Comparison of ENCODE assay signal across 8 cellular contexts in genomic region chr14:76924363-76925151, GRCh38.
A peak's percentile ranks its signal among the peaks of the same experiment; 100 is the strongest.
DNase-seq lines count a peak whose midpoint lies in the region; ATAC-seq and TF ChIP-seq lines count a peak whose summit lies in the region.

No MANE protein-coding gene starts in this region.

- TF ChIP-seq POLR2A in vagina (IDR thresholded peaks at IDR 0.05): no peak

- peak; percentile 48 for DNase-seq in activated CD8-positive, alpha-beta memory T cell treated with anti-CD3 and anti-CD28 coated beads, Interleukin-2, amount 10 ng/mL, durations not matched to agents 7 days and 5 days
- no peak for DNase-seq in activated CD8-positive, alpha-beta memory T cell treated with anti-CD3 and anti-CD28 coated beads for 24 hours
- DNase-seq in Panc1 (ENCODE audit: low read depth, low spot score) (no peak), endodermal cell (peak; percentile 93), DMS114 treated with DMSO at 0.1 percent for 48 hours (lab: John Stamatoyannopoulos, UW; ENCODE audit: unreplicated experiment) (no peak), vagina (ENCODE audit: extremely low spot score in 2 of 2) (no peak)
- peak; percentile 43 for DNase-seq in stimulated activated CD4-positive, alpha-beta T cell treated with anti-CD3 and anti-CD28 coated beads, Interleukin-4, amount 100 ng/mL, for 24 hours

- 38 to 80% methylated on average over 1 to 18 of the region's 18 CpGs for WGBS in endodermal cell (ENCODE audit: insufficient coverage in 1 of 2, insufficient read length in 1 of 2), 2 experiments

- H3K27ac Mint-ChIP-seq in activated CD8-positive, alpha-beta memory T cell treated with anti-CD3 and anti-CD28 coated beads, Interleukin-2, amount 10 ng/mL, durations not matched to agents 7 days and 5 days: no peak overlapping the region
- H3K27ac Mint-ChIP-seq in endodermal cell: peak overlapping the region; percentile 84

- no peak for TF ChIP-seq CTCF in Panc1 (IDR thresholded peaks at IDR 0.05)
- no peak for TF ChIP-seq CTCF in endodermal cell (conservative IDR thresholded peaks at IDR 0.05)
- no peak for TF ChIP-seq CTCF in vagina (IDR thresholded peaks at IDR 0.05)

- no peaks in the 10 kb centered on the region for H3K27me3 Mint-ChIP-seq in activated CD8-positive, alpha-beta memory T cell treated with anti-CD3 and anti-CD28 coated beads, Interleukin-2, amount 10 ng/mL, durations not matched to agents 7 days and 5 days
- H3K27me3 Mint-ChIP-seq in endodermal cell (ENCODE audit: insufficient read depth): peaks cover 3% of the 10 kb centered on the region

- intact Hi-C loops in Panc1 (cut with micrococcal nuclease; ENCODE audit: unreplicated experiment): no loop called here
- intact Hi-C loops in vagina (cut with DNase I): loop anchor here (5.0 kb wide), 1 partner anchor 38 kb away; no protein-coding TSS in a partner anchor

- no peaks in the 10 kb centered on the region for H3K36me3 Mint-ChIP-seq in activated CD8-positive, alpha-beta memory T cell treated with anti-CD3 and anti-CD28 coated beads, Interleukin-2, amount 10 ng/mL, durations not matched to agents 7 days and 5 days
- no peaks in the 10 kb centered on the region for H3K36me3 Mint-ChIP-seq in endodermal cell (ENCODE audit: low read depth)

- H3K36me3 ChIP-seq in Panc1 (ENCODE audit: control insufficient read depth, insufficient read depth, low read length) (no peaks in the 10 kb centered on the region), endodermal cell (ENCODE audit: control insufficient read depth, insufficient read depth, low read length) (no peaks in the 10 kb centered on the region), vagina (no peaks in the 10 kb centered on the region)

- CTCF ChIA-PET in activated CD8-positive, alpha-beta memory T cell treated with anti-CD3 and anti-CD28 coated beads, Interleukin-2, amount 10 ng/mL, durations not matched to agents 7 days and 5 days (lab: Charles Lee): interaction anchor here (0.8 to 7.1 kb wide), 9 partner anchors 8 to 146 kb away, joined by 3 to 58 read pairs (median 3); no protein-coding TSS in a partner anchor
- CTCF ChIA-PET in Panc1 (lab: Charles Lee): interaction anchor here (1.6 kb wide), 1 partner anchor 11 kb away, joined by 9 read pairs; no protein-coding TSS in a partner anchor

- H3K4me1 ChIP-seq in Panc1 (ENCODE audit: control insufficient read depth, insufficient read depth, low read length) (peaks cover 59% of the 10 kb centered on the region), endodermal cell (ENCODE audit: control insufficient read depth, insufficient read depth, low read length) (no peaks in the 10 kb centered on the region), vagina (peaks cover 42% of the 10 kb centered on the region)

- POLR2A ChIA-PET in Panc1 (lab: Charles Lee): interaction anchor here (0.6 kb wide), 1 partner anchor 62 kb away, joined by 9 read pairs; no protein-coding TSS in a partner anchor

- H3K4me3 ChIP-seq in Panc1 (ENCODE audit: low read depth in 2 of 2, low read length in 2 of 2) (no peak overlapping the region), endodermal cell (ENCODE audit: low read length) (no peak overlapping the region), vagina (no peak overlapping the region)

- H3K9ac ChIP-seq in endodermal cell (ENCODE audit: extremely low read depth, low read length, poor library complexity, severe bottlenecking): no peak overlapping the region

- in situ Hi-C loops in Panc1 (cut with HindIII; ENCODE audit: low pct_unique_long_range_greater_than_20kb, low sequenced_read_pairs): no loop called here

- H3K9me3 Mint-ChIP-seq in activated CD8-positive, alpha-beta memory T cell treated with anti-CD3 and anti-CD28 coated beads, Interleukin-2, amount 10 ng/mL, durations not matched to agents 7 days and 5 days (ENCODE audit: low read depth): no peaks in the 10 kb centered on the region
- H3K9me3 Mint-ChIP-seq in endodermal cell: no peaks in the 10 kb centered on the region

- H3K4me3 Mint-ChIP-seq in activated CD8-positive, alpha-beta memory T cell treated with anti-CD3 and anti-CD28 coated beads, Interleukin-2, amount 10 ng/mL, durations not matched to agents 7 days and 5 days: no peak overlapping the region
- H3K4me3 Mint-ChIP-seq in endodermal cell: peak overlapping the region; percentile 12

- peaks cover 50% of the 10 kb centered on the region for H3K4me1 Mint-ChIP-seq in activated CD8-positive, alpha-beta memory T cell treated with anti-CD3 and anti-CD28 coated beads, Interleukin-2, amount 10 ng/mL, durations not matched to agents 7 days and 5 days
- peaks cover 24% of the 10 kb centered on the region for H3K4me1 Mint-ChIP-seq in endodermal cell

- H3K27me3 ChIP-seq in Panc1 (ENCODE audit: control insufficient read depth, insufficient read depth, low read length) (no peaks in the 10 kb centered on the region), endodermal cell (ENCODE audit: control insufficient read depth, insufficient read depth, low read length, poor library complexity, severe bottlenecking) (no peaks in the 10 kb centered on the region), vagina (no peaks in the 10 kb centered on the region)

- H3K9me3 ChIP-seq in Panc1 (ENCODE audit: control insufficient read depth, insufficient read depth, low read depth, low read length): no peaks in the 10 kb centered on the region
- no peaks in the 10 kb centered on the region for H3K9me3 ChIP-seq in endodermal cell (ENCODE audit: control insufficient read depth, low read length)
- no peaks in the 10 kb centered on the region for H3K9me3 ChIP-seq in vagina

- BruUV-seq in Panc1 (replicated peaks; lab: Mats Ljungman, UMichigan): no TSS peak

- H3K27ac ChIP-seq in Panc1 (ENCODE audit: low read length): peak overlapping the region; percentile 99; the same call in 1 of the 2 replicates
- peak overlapping the region; percentile 77 for H3K27ac ChIP-seq in endodermal cell (ENCODE audit: low read depth, low read length)
- H3K27ac ChIP-seq in vagina: no peak overlapping the region

- ATAC-seq in activated CD8-positive, alpha-beta memory T cell treated with anti-CD3 and anti-CD28 coated beads, Interleukin-2, amount 10 ng/mL, durations not matched to agents 7 days and 5 days: no peak
- peak; percentile 31 for ATAC-seq in Panc1
- ATAC-seq in GM21825 (IDR thresholded peaks at IDR 0.05; ENCODE audit: unreplicated experiment): no peak

Comparison
In these comparisons a context has a peak if more than half of its experiments do, and no peak if none do; other contexts are left out.
1. DNase-seq: peak in activated CD8-positive, alpha-beta memory T cell treated with anti-CD3 and anti-CD28 coated beads, Interleukin-2, amount 10 ng/mL, durations not matched to agents 7 days and 5 days (single experiment), endodermal cell (single experiment) and stimulated activated CD4-positive, alpha-beta T cell treated with anti-CD3 and anti-CD28 coated beads, Interleukin-4, amount 100 ng/mL, for 24 hours (single experiment); none in activated CD8-positive, alpha-beta memory T cell treated with anti-CD3 and anti-CD28 coated beads for 24 hours (single experiment), Panc1 (single experiment), DMS114 treated with DMSO at 0.1 percent for 48 hours (single experiment) and vagina (0 of 2).